ENCODE assay signal across 1 cellular context in genomic region chr6:147190556-147190955, GRCh38.
TF ChIP-seq lines count a peak whose summit lies in the region.

No MANE protein-coding gene starts in this region.

TF ChIP-seq in GM12878, 131 proteins besides CTCF, POLR2A, EP300 and RAD21 (continued from another document):
- TF ChIP-seq NKRF (conservative IDR thresholded peaks at IDR 0.05) (no peak), CHD4 (IDR thresholded peaks at IDR 0.05) (no peak), ZNF24 (IDR thresholded peaks at IDR 0.05) (no peak)
TF ChIP-seq in GM12878: peak in this region for 0.
